8 cellular contexts compared by ENCODE assay signal in the genomic region with DNA sequence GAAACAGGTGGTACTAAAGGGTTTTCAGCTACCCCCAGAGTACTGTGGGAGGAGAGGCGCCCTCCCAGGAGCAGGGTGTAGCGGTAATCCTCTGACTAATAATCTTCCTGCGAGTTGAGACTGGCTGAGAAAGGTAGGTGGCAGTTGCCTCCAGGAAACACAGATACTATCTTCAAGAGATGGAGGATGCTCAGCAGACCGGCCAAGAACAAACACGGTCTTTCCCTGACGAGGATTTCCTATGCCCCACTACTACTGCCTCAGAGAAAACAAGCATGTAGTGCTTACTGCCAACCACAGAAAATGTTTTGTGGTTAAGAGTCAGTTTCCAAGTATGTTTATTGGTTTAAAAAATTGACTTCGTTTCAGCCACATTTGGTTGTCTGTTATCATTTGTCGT. TPM values are rescaled to one million over a fixed set of nuclear protein-coding genes. Genes with fewer than 3 reads are reported as not detected.
DNase-seq lines count a peak whose midpoint lies in the region; ATAC-seq and TF ChIP-seq lines count a peak whose summit lies in the region.

No MANE protein-coding gene starts in this region.

- no peak for TF ChIP-seq CTCF in astrocyte of the spinal cord (IDR thresholded peaks at IDR 0.05; ENCODE audit: low read depth, low read length)

- peaks cover 36% of the 10 kb centered on the region for H3K36me3 ChIP-seq in skeletal muscle satellite cell (ENCODE audit: insufficient read depth, low read length)

- H3K27me3 ChIP-seq in skeletal muscle satellite cell (ENCODE audit: control insufficient read depth, insufficient read depth, low read length) = no peaks in the 10 kb centered on the region

- ATAC-seq in GM18511 (IDR thresholded peaks at IDR 0.05; ENCODE audit: unreplicated experiment) (peak; percentile 95), HG02870 (IDR thresholded peaks at IDR 0.05; ENCODE audit: unreplicated experiment) (peak; percentile 83)

- peaks cover 30% of the 10 kb centered on the region for H3K4me1 ChIP-seq in skeletal muscle satellite cell (ENCODE audit: control insufficient read depth, insufficient read depth, low read length)

- H3K4me3 ChIP-seq in astrocyte of the spinal cord (ENCODE audit: low read depth, low read length) = no peak overlapping the region
- H3K4me3 ChIP-seq in skeletal muscle satellite cell (ENCODE audit: low read length) = no peak overlapping the region

- H3K9me3 ChIP-seq in skeletal muscle satellite cell (replicated peaks; ENCODE audit: low read length) = no peaks in the 10 kb centered on the region

- H3K4me2 ChIP-seq in skeletal muscle satellite cell (ENCODE audit: low read length) = peak overlapping the region; percentile 61

- DNase-seq in SW480 (ENCODE audit: low spot score) = peak; percentile 67
- peak; percentile 88 for DNase-seq in astrocyte of the spinal cord (ENCODE audit: low read depth, low spot score)
- DNase-seq in cardiac septum (ENCODE audit: low spot score) = no peak
- no peak for DNase-seq in NCI-H1092 (lab: John Stamatoyannopoulos, UW)
- no peak for DNase-seq in NAMALWA (ENCODE audit: low spot score)

- intact Hi-C loops in cardiac septum (cut with DNase I) = no loop called here

- in situ Hi-C loops in astrocyte of the spinal cord (cut with HindIII; ENCODE audit: low sequenced_read_pairs) = no loop called here

- no peak overlapping the region for H3K9ac ChIP-seq in skeletal muscle satellite cell (ENCODE audit: low read depth, low read length)

RNA-seq across cellular contexts. Expression of a gene that starts 26.8 kb away (rescaled TPM):
- 36.8 and 36.9 TPM in 2 replicates for total RNA-seq in skeletal muscle satellite cell (2012; rRNA removed)
- 49.2 TPM for total RNA-seq in cardiac septum

RNA-seq across cellular contexts. Expression of a gene that starts 38.0 kb away (rescaled TPM):
- total RNA-seq in skeletal muscle satellite cell (2012; rRNA removed) = 34.5 and 36.9 TPM in 2 replicates
- 24.9 TPM for total RNA-seq in cardiac septum

RNA-seq across cellular contexts. Expression of a gene that starts 42.0 kb away (rescaled TPM):
- not detected in 2 replicates for total RNA-seq in skeletal muscle satellite cell (2012; rRNA removed)
- 11.9 TPM for total RNA-seq in cardiac septum

Comparison
In these comparisons a context has a peak if more than half of its experiments do, and no peak if none do; other contexts are left out.
1. DNase-seq: peak in SW480 (single experiment) and astrocyte of the spinal cord (single experiment); none in cardiac septum (single experiment), NCI-H1092 (single experiment) and NAMALWA (single experiment).